30 cellular contexts compared by ENCODE assay signal in the genomic region with DNA sequence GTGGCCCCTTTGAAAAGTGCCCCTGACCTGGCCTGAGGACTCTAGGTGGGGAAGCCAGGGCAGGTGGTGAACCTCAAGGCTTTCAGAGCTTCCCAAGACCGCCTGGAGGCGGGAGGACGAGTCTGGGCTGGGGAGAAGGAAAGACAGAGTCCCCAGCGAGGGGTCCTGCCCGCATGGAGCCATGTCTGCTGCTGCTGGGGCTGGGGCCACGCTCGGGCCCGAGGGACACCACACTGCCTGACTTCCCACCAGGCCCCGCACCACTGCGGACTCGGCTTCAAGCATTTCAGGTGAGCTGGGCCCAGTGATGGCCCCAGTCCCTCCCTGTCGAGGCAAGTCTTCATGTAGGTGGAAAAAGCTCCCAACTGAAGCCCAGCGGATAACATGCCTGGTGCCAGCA.
"Had no signal": no experiment of that assay in that cellular context is flagged by ENCODE, and none has a peak within 500 bp of the region (broad histone marks: within the 10 kb centered on the region; RNA-seq: fewer than 3 reads in every experiment).

No MANE protein-coding gene starts in this region.

- H3K36me3 ChIP-seq: brain microvascular endothelial cell, breast epithelium had no signal

- H3K27ac ChIP-seq: adrenal gland, body of pancreas, brain microvascular endothelial cell, breast epithelium, VCaP had no signal

- DNase-seq: activated B cell treated with CpG ODN at 0.5 μM for 24 hours; activated CD4-positive, alpha-beta memory T cell treated with anti-CD3 and anti-CD28 coated beads for 36 hours; activated CD4-positive, alpha-beta T cell treated with anti-CD3 and anti-CD28 coated beads for 4 hours; activated CD4-positive, alpha-beta T cell treated with anti-CD3 and anti-CD28 coated beads, Interleukin-2, amount 10 ng/mL, durations not matched to agents 24 days and 14 days; activated CD4-positive, alpha-beta T cell treated with anti-CD3 and anti-CD28 coated beads, Interleukin-2, amount 50 U/mL, for 1 hour; activated CD4-positive, alpha-beta T cell treated with anti-CD3 and anti-CD28 coated beads, Interleukin-2, amount 50 U/mL, for 4 hours; activated CD4-positive, CD25-positive, alpha-beta regulatory T cell treated with anti-CD3 and anti-CD28 coated beads, Interleukin-2, amount 50 U/mL, for 72 hours; activated CD8-positive, alpha-beta memory T cell treated with anti-CD3 and anti-CD28 coated beads, Interleukin-2, amount 50 U/mL, for 4 hours; activated CD8-positive, alpha-beta T cell treated with anti-CD3 and anti-CD28 coated beads for 36 hours; activated effector memory CD4-positive, alpha-beta T cell treated with anti-CD3 and anti-CD28 coated beads, Interleukin-2, amount 50 U/mL, for 16 hours; activated gamma-delta T cell treated with Interleukin-2 at 50 U/mL for 16 hours; activated naive CD4-positive, alpha-beta T cell; activated naive CD4-positive, alpha-beta T cell treated with anti-CD3 and anti-CD28 coated beads for 36 hours; activated naive CD4-positive, alpha-beta T cell treated with anti-CD3 and anti-CD28 coated beads, Interleukin-2, amount 50 U/mL, for 16 hours; activated naive CD8-positive, alpha-beta T cell treated with anti-CD3 and anti-CD28 coated beads for 36 hours; activated T-cell treated with anti-CD3 and anti-CD28 coated beads for 4 hours; activated T-cell treated with anti-CD3 and anti-CD28 coated beads, Interleukin-2, amount 50 U/mL, for 1 hour; activated T-cell treated with anti-CD3 and anti-CD28 coated beads, Interleukin-2, amount 50 U/mL, for 4 hours; activated T-cell treated with anti-CD3 and anti-CD28 coated beads, Interleukin-2, amount 50 U/mL, for 72 hours; adrenal gland; amniotic stem cell; aorta; body of pancreas; brain microvascular endothelial cell; central memory CD4-positive, alpha-beta T cell; T-cell; T-helper 2 cell; T-helper 9 cell had no signal

- H3K27me3 ChIP-seq: adrenal gland, body of pancreas, brain microvascular endothelial cell, breast epithelium had no signal

- H3K4me1 ChIP-seq: body of pancreas, breast epithelium had no signal

- H3K4me3 ChIP-seq: adrenal gland, body of pancreas, breast epithelium had no signal

- H3K9me3 ChIP-seq: adrenal gland, body of pancreas, breast epithelium had no signal
